ENCODE assay signal across 9 cellular contexts in the genomic region with DNA sequence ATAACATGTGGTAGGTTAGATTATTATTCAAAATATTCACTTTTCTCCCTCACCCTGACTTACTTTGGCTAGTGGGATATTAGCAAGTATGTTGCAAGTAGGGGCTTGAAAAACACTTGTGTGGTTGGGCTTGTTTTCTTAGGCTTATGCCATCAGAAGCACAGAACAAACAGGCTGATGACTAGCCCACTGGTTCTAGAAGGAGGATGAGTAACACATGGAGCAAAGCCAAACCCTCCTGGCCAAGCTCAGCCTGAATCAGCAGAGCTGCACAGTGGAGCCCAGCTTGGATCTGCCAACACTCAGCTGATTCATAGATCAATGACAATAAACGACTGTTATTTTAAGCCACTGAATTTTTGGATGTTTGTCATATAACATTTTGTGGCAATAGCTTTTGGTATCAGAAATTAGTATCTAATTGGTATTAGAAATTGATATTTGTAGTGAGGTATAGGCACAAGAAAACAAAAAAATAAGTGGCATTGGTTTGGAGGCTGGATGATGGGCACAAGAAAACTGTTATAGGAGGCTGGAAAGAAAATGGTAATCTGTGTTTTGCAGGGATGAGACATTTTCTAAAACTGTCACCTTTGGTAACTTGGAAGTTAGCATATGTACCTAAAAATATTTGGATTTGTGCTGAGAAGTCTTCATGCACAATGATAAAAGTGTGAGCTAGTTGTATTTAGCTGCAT. TPM values are rescaled to one million over a fixed set of nuclear protein-coding genes. Genes with fewer than 3 reads are reported as not detected.
DNase-seq lines count a peak whose midpoint lies in the region; ATAC-seq and TF ChIP-seq lines count a peak whose summit lies in the region.
"Had no signal": no experiment of that assay in that cellular context is flagged by ENCODE, and none has a peak within 500 bp of the region (broad histone marks: within the 10 kb centered on the region; RNA-seq: fewer than 3 reads in every experiment).

No MANE protein-coding gene starts in this region.

- no peaks in the 10 kb centered on the region for H4K20me1 ChIP-seq in MM.1S (ENCODE audit: insufficient read depth, low read length)

- H3K27me3 ChIP-seq in foreskin keratinocyte (peaks cover 77% of the 10 kb centered on the region), rectal smooth muscle tissue (ENCODE audit: control insufficient read depth, insufficient read depth, low read length) (no peaks in the 10 kb centered on the region), MM.1S (replicated peaks; ENCODE audit: insufficient read depth, low read length) (no peaks in the 10 kb centered on the region)

- no peak for TF ChIP-seq CTCF in foreskin keratinocyte (conservative IDR thresholded peaks at IDR 0.05)
- no peak for TF ChIP-seq CTCF in MM.1S (IDR thresholded peaks at IDR 0.05; ENCODE audit: low read length)

- H3K9ac ChIP-seq in rectal smooth muscle tissue (ENCODE audit: low read length) = no peak overlapping the region
- H3K9ac ChIP-seq in MM.1S (ENCODE audit: low read length) = no peak overlapping the region

- no peaks in the 10 kb centered on the region for H3K79me2 ChIP-seq in MM.1S (ENCODE audit: low read length)

- peak; percentile 52 for DNase-seq in G401 (ENCODE audit: low spot score)
- DNase-seq in SHP77 (lab: John Stamatoyannopoulos, UW) = peak; percentile 31 to 60
- DNase-seq in foreskin keratinocyte = peak; percentile 97 to 99
- DNase-seq in ecto neural progenitor cell (ENCODE audit: low spot score) = no peak
- no peak for DNase-seq in MM.1S
- DNase-seq in stimulated activated CD4-positive, alpha-beta T cell treated with anti-CD3 and anti-CD28 coated beads, Interleukin-15, amount 100 ng/mL, for 24 hours = no peak
- DNase-seq: T-cell had no signal

- in situ Hi-C loops in G401 (cut with HindIII; ENCODE audit: low sequenced_read_pairs) = no loop called here

- H3F3A ChIP-seq in MM.1S (ENCODE audit: insufficient read depth, low read length) = no peaks in the 10 kb centered on the region

- H3K4me3 ChIP-seq in rectal smooth muscle tissue (ENCODE audit: low read length) (no peak overlapping the region), MM.1S (ENCODE audit: low read length) (no peak overlapping the region)

- H3K4me1 ChIP-seq in foreskin keratinocyte (peaks cover 9% of the 10 kb centered on the region), rectal smooth muscle tissue (ENCODE audit: control insufficient read depth, insufficient read depth, low read length) (peaks cover 3% of the 10 kb centered on the region), MM.1S (ENCODE audit: low read length) (no peaks in the 10 kb centered on the region)

- H2AFZ ChIP-seq in MM.1S (ENCODE audit: low read length) = no peak overlapping the region

- peak; percentile 100 for ATAC-seq in foreskin keratinocyte
- ATAC-seq in HG03565 (IDR thresholded peaks at IDR 0.05; ENCODE audit: unreplicated experiment) = no peak
- ATAC-seq: T-cell had no signal

- H3K4me2 ChIP-seq in MM.1S (ENCODE audit: low read depth, low read length) = no peak overlapping the region

- H3K9me2 ChIP-seq in MM.1S (replicated peaks; ENCODE audit: insufficient read depth, low read length) = no peaks in the 10 kb centered on the region

- H3K36me3 ChIP-seq in rectal smooth muscle tissue (ENCODE audit: control insufficient read depth, insufficient read depth, low read length) = no peaks in the 10 kb centered on the region
- no peaks in the 10 kb centered on the region for H3K36me3 ChIP-seq in MM.1S (replicated peaks; ENCODE audit: insufficient read depth, low read length)

- no peaks in the 10 kb centered on the region for H3K9me3 ChIP-seq in MM.1S (replicated peaks; ENCODE audit: insufficient read depth, low read length)

- H3K27ac ChIP-seq in foreskin keratinocyte = no peak overlapping the region
- peak overlapping the region; percentile 18 for H3K27ac ChIP-seq in rectal smooth muscle tissue (ENCODE audit: low read depth, low read length)
- no peak overlapping the region for H3K27ac ChIP-seq in MM.1S (ENCODE audit: low read length)

RNA-seq across cellular contexts. Expression of a gene that starts 46.1 kb away (rescaled TPM):
- total RNA-seq in G401 (2014; rRNA removed; shearing (Covaris generic)) = 3.0 and 10.9 TPM in 2 replicates
- total RNA-seq in foreskin keratinocyte = 0.42 and 0.82 TPM in 2 replicates
- 0.48 and 0.65 TPM in 2 replicates for polyA plus RNA-seq in foreskin keratinocyte

Comparison
In these comparisons a context has a peak if more than half of its experiments do, and no peak if none do; other contexts are left out.
1. DNase-seq: peak in G401 (single experiment), SHP77 (2 of 2) and foreskin keratinocyte (2 of 2); none in ecto neural progenitor cell (single experiment), MM.1S (single experiment) and stimulated activated CD4-positive, alpha-beta T cell treated with anti-CD3 and anti-CD28 coated beads, Interleukin-15, amount 100 ng/mL, for 24 hours (single experiment).